In the genomic region with DNA sequence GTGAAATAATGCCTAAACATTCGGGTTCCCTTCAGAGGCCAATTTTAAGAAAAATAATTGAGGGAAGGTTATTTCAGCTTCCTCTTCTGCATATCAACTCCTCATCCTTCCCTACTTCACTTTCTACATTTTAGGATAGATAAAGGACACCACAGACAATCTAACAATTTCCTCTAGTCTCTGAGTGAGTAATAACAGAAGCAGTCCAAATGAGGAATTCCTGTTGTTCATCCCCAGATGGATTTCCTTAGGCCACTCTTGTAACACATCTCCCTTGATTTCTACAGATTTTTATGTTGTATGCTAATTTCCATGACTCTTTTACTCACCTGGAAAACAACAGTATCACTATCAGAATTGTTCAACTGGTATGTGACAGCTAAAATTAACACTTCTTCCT, we compare ENCODE assay signal across 19 cellular contexts.
DNase-seq lines count a peak whose midpoint lies in the region; ATAC-seq and TF ChIP-seq lines count a peak whose summit lies in the region.
"Had no signal": no experiment of that assay in that cellular context is flagged by ENCODE, and none has a peak within 500 bp of the region (broad histone marks: within the 10 kb centered on the region; RNA-seq: fewer than 3 reads in every experiment).

No MANE protein-coding gene starts in this region.

- no peak overlapping the region for H2BK15ac ChIP-seq in neuronal stem cell (ENCODE audit: low read length)

- no peak overlapping the region for H4K8ac ChIP-seq in neuronal stem cell (ENCODE audit: low read depth, low read length)

- H3K4me2 ChIP-seq in neuronal stem cell (ENCODE audit: insufficient read depth, low read length, poor library complexity, severe bottlenecking): no peak overlapping the region

- H3K4me1 ChIP-seq in neuronal stem cell (ENCODE audit: control insufficient read depth in 2 of 2, insufficient read depth in 1 of 2, low read depth in 1 of 2, low read length in 2 of 2): peaks cover 0 to 1% of the 10 kb centered on the region in 2 donors
- H3K4me1 ChIP-seq in spleen: peaks cover 0 to 24% (median 2%) of the 10 kb centered on the region in 6 donors
- H3K4me1 ChIP-seq: SJCRH30 had no signal

- no peak for TF ChIP-seq CTCF in CD14-positive monocyte (IDR thresholded peaks at IDR 0.05)
- no peak for TF ChIP-seq CTCF in astrocyte of the spinal cord (IDR thresholded peaks at IDR 0.05; ENCODE audit: low read depth, low read length)
- TF ChIP-seq CTCF in spleen (IDR thresholded peaks at IDR 0.05 in 8 of 11, conservative IDR thresholded peaks at IDR 0.05 in 3 of 11): no peak

- no CpG with 5 or more reads among the region's 1 CpG for whole genome bisulfite sequencing in neuronal stem cell (ENCODE audit: extremely low coverage in 2 of 2, insufficient read length in 2 of 2, insufficient replicate concordance in 1 of 2), 2 donors
- 58 to 85% (median 66%) methylated on average over 1 of the region's 1 CpG for WGBS in spleen, 5 donors

- ATAC-seq in stimulated activated effector memory CD8-positive, alpha-beta T cell treated with anti-CD3 and anti-CD28 coated beads, Interleukin-12 subunit alpha, Interleukin-12 subunit beta, amount 100 ng/mL, for 72 hours: no peak
- ATAC-seq: HepG2 had no signal

- no peak overlapping the region for H3K4me3 Mint-ChIP-seq in CD14-positive monocyte
- H3K4me3 Mint-ChIP-seq in stimulated activated effector memory CD8-positive, alpha-beta T cell treated with anti-CD3 and anti-CD28 coated beads, Interleukin-12 subunit alpha, Interleukin-12 subunit beta, amount 100 ng/mL, for 72 hours: no peak overlapping the region
- H3K4me3 Mint-ChIP-seq: activated naive CD8-positive, alpha-beta T cell treated with anti-CD3 and anti-CD28 coated beads, Interleukin-2, amount 10 ng/mL, durations not matched to agents 7 days and 5 days; activated T-cell treated with anti-CD3 and anti-CD28 coated beads, Interleukin-2, amount 50 U/mL, for 24 hours; CD4-positive, alpha-beta T cell; immature natural killer cell; memory B cell had no signal

- H2AK5ac ChIP-seq in neuronal stem cell (ENCODE audit: low read depth, low read length): no peak overlapping the region

- no peak overlapping the region for H2BK12ac ChIP-seq in neuronal stem cell (ENCODE audit: low read length)

- no peaks in the 10 kb centered on the region for H3K36me3 Mint-ChIP-seq in CD14-positive monocyte
- H3K36me3 Mint-ChIP-seq in stimulated activated effector memory CD8-positive, alpha-beta T cell treated with anti-CD3 and anti-CD28 coated beads, Interleukin-12 subunit alpha, Interleukin-12 subunit beta, amount 100 ng/mL, for 72 hours: no peaks in the 10 kb centered on the region
- H3K36me3 Mint-ChIP-seq: activated naive CD8-positive, alpha-beta T cell treated with anti-CD3 and anti-CD28 coated beads, Interleukin-2, amount 10 ng/mL, durations not matched to agents 7 days and 5 days; immature natural killer cell had no signal

- intact Hi-C loops in CD14-positive monocyte (cut with micrococcal nuclease) (no loop called here), spleen (cut with DNase I; ENCODE audit: low total_unique reads) (no loop called here)

- no peak for DNase-seq in CD14-positive monocyte (ENCODE audit: low spot score)
- peak; percentile 48 for DNase-seq in M059J (ENCODE audit: low read depth)
- peak; percentile 14 for DNase-seq in astrocyte of the spinal cord (ENCODE audit: low read depth, low spot score)
- peak; percentile 12 for DNase-seq in myocyte (ENCODE audit: low read depth)
- no peak for DNase-seq in neuronal stem cell (ENCODE audit: low spot score)
- no peak for DNase-seq in spleen
- no peak for DNase-seq in stimulated activated effector memory CD8-positive, alpha-beta T cell treated with anti-CD3 and anti-CD28 coated beads, Interleukin-12 subunit alpha, Interleukin-12 subunit beta, amount 100 ng/mL, for 72 hours (ENCODE audit: low spot score in 2 of 2)
- no peak for DNase-seq in NK-92 (lab: John Stamatoyannopoulos, UW; ENCODE audit: unreplicated experiment)
- DNase-seq: activated CD4-positive, alpha-beta T cell treated with anti-CD3 and anti-CD28 coated beads, Interleukin-2, amount 50 U/mL, for 4 hours; activated naive CD8-positive, alpha-beta T cell treated with anti-CD3 and anti-CD28 coated beads, Interleukin-2, amount 10 ng/mL, durations not matched to agents 7 days and 5 days; activated T-cell treated with anti-CD3 and anti-CD28 coated beads, Interleukin-2, amount 50 U/mL, for 24 hours; CD4-positive, alpha-beta T cell; glutamatergic neuron; immature natural killer cell; NCI-H1092 treated with DMSO at 0.1 percent for 48 hours; retina; SJCRH30 had no signal

- no peak overlapping the region for H3K9ac ChIP-seq in neuronal stem cell (ENCODE audit: low read depth, low read length, poor library complexity)

- H3K4ac ChIP-seq in neuronal stem cell (ENCODE audit: low read length): no peak overlapping the region

- H3K27ac ChIP-seq in neuronal stem cell (replicated peaks; ENCODE audit: low read length) (no peak overlapping the region), spleen (no peak overlapping the region)
- H3K27ac ChIP-seq: SJCRH30 had no signal

- H3K79me1 ChIP-seq in neuronal stem cell (ENCODE audit: low read depth, low read length): no peaks in the 10 kb centered on the region

- peaks cover 0 to 3% (median 0%) of the 10 kb centered on the region in 7 donors for H3K9me3 Mint-ChIP-seq in CD14-positive monocyte
- peaks cover 3% of the 10 kb centered on the region for H3K9me3 Mint-ChIP-seq in stimulated activated effector memory CD8-positive, alpha-beta T cell treated with anti-CD3 and anti-CD28 coated beads, Interleukin-12 subunit alpha, Interleukin-12 subunit beta, amount 100 ng/mL, for 72 hours
- H3K9me3 Mint-ChIP-seq: activated T-cell treated with anti-CD3 and anti-CD28 coated beads, Interleukin-2, amount 50 U/mL, for 24 hours; CD4-positive, alpha-beta T cell had no signal

- H3K27me3 Mint-ChIP-seq in CD14-positive monocyte (ENCODE audit: low read depth in 3 of 3): peaks cover 0 to 5% (median 2%) of the 10 kb centered on the region in 3 donors
- H3K27me3 Mint-ChIP-seq: activated T-cell treated with anti-CD3 and anti-CD28 coated beads, Interleukin-2, amount 50 U/mL, for 24 hours; CD4-positive, alpha-beta T cell; memory B cell had no signal

- H3K27ac Mint-ChIP-seq in CD14-positive monocyte: peak overlapping the region in 5 of 7 donors; percentile 47 to 79 (median 70)
- no peak overlapping the region for H3K27ac Mint-ChIP-seq in stimulated activated effector memory CD8-positive, alpha-beta T cell treated with anti-CD3 and anti-CD28 coated beads, Interleukin-12 subunit alpha, Interleukin-12 subunit beta, amount 100 ng/mL, for 72 hours
- H3K27ac Mint-ChIP-seq: activated naive CD8-positive, alpha-beta T cell treated with anti-CD3 and anti-CD28 coated beads, Interleukin-2, amount 10 ng/mL, durations not matched to agents 7 days and 5 days; activated T-cell treated with anti-CD3 and anti-CD28 coated beads, Interleukin-2, amount 50 U/mL, for 24 hours; CD4-positive, alpha-beta T cell; immature natural killer cell; memory B cell had no signal

- H3K23ac ChIP-seq in neuronal stem cell (ENCODE audit: low read depth, low read length, poor library complexity): no peak overlapping the region

- H2BK120ac ChIP-seq in neuronal stem cell (ENCODE audit: low read depth, low read length): no peak overlapping the region

- peaks cover 64% of the 10 kb centered on the region for H3K4me1 Mint-ChIP-seq in CD14-positive monocyte
- no peaks in the 10 kb centered on the region for H3K4me1 Mint-ChIP-seq in stimulated activated effector memory CD8-positive, alpha-beta T cell treated with anti-CD3 and anti-CD28 coated beads, Interleukin-12 subunit alpha, Interleukin-12 subunit beta, amount 100 ng/mL, for 72 hours
- H3K4me1 Mint-ChIP-seq: activated naive CD8-positive, alpha-beta T cell treated with anti-CD3 and anti-CD28 coated beads, Interleukin-2, amount 10 ng/mL, durations not matched to agents 7 days and 5 days; immature natural killer cell had no signal

- H3K27me3 ChIP-seq in neuronal stem cell (ENCODE audit: control insufficient read depth in 3 of 3, insufficient read depth in 3 of 3, low read depth in 1 of 3, low read length in 3 of 3): peaks cover 0 to 1% (median 0%) of the 10 kb centered on the region in 3 experiments
- H3K27me3 ChIP-seq in spleen (replicated peaks in 1 of 7): no peaks in the 10 kb centered on the region
- H3K27me3 ChIP-seq: SJCRH30 had no signal

- H2BK5ac ChIP-seq in neuronal stem cell (ENCODE audit: low read length): no peak overlapping the region

- H3K4me3 ChIP-seq in astrocyte of the spinal cord (ENCODE audit: low read depth, low read length): no peak overlapping the region
- no peak overlapping the region for H3K4me3 ChIP-seq in neuronal stem cell (ENCODE audit: low read length in 2 of 2)
- H3K4me3 ChIP-seq in spleen: no peak overlapping the region
- H3K4me3 ChIP-seq: SJCRH30 had no signal

- H3K36me3 ChIP-seq in neuronal stem cell (replicated peaks in 1 of 2; ENCODE audit: control insufficient read depth in 2 of 2, insufficient read depth in 2 of 2, low read length in 2 of 2) (no peaks in the 10 kb centered on the region), spleen (no peaks in the 10 kb centered on the region)
- H3K36me3 ChIP-seq: SJCRH30 had no signal

- no peak overlapping the region for H3K18ac ChIP-seq in neuronal stem cell (ENCODE audit: low read length)

- in situ Hi-C loops in astrocyte of the spinal cord (cut with HindIII; ENCODE audit: low sequenced_read_pairs): no loop called here

- no peak overlapping the region for H4K91ac ChIP-seq in neuronal stem cell (ENCODE audit: low read depth, low read length, poor library complexity)

- H3K14ac ChIP-seq in neuronal stem cell (ENCODE audit: low read length): no peak overlapping the region

- H3K9me3 ChIP-seq in neuronal stem cell (replicated peaks in 1 of 2; ENCODE audit: control insufficient read depth in 2 of 2, insufficient read depth in 1 of 2, low read depth in 1 of 2, low read length in 2 of 2): no peaks in the 10 kb centered on the region
- no peaks in the 10 kb centered on the region for H3K9me3 ChIP-seq in spleen
- H3K9me3 ChIP-seq: SJCRH30 had no signal

- TF ChIP-seq POLR2A in spleen (IDR thresholded peaks at IDR 0.05): no peak

- H2AFZ ChIP-seq in neuronal stem cell (ENCODE audit: low read length): no peak overlapping the region

Comparison
In these comparisons a context has a peak if more than half of its experiments do, and no peak if none do; other contexts are left out.
1. DNase-seq: peak in M059J (single experiment), astrocyte of the spinal cord (single experiment) and myocyte (single experiment); none in CD14-positive monocyte (single experiment), neuronal stem cell (single experiment), spleen (single experiment), stimulated activated effector memory CD8-positive, alpha-beta T cell treated with anti-CD3 and anti-CD28 coated beads, Interleukin-12 subunit alpha, Interleukin-12 subunit beta, amount 100 ng/mL, for 72 hours (0 of 2) and NK-92 (single experiment).